Comparison of ENCODE assay signal across 20 cellular contexts in genomic region chr16:47065766-47066688, GRCh38.
DNase-seq lines count a peak whose midpoint lies in the region; ATAC-seq, FAIRE-seq and TF ChIP-seq lines count a peak whose summit lies in the region.
"Had no signal": no experiment of that assay in that cellular context is flagged by ENCODE, and none has a peak within 500 bp of the region (broad histone marks: within the 10 kb centered on the region; RNA-seq: fewer than 3 reads in every experiment).

No MANE protein-coding gene starts in this region.

- 0 out of 2 replicates have a peak overlapping the region, but pooled peaks have one; percentile 23 for H4K8ac ChIP-seq in H1 (ENCODE audit: extremely low read depth, insufficient read depth, low read length)

- H4K20me1 ChIP-seq in H1 (replicated peaks in 1 of 2; ENCODE audit: control insufficient read depth in 1 of 2, insufficient read depth in 2 of 2, low read length in 2 of 2) = no peaks in the 10 kb centered on the region

- no peaks in the 10 kb centered on the region for H3K79me1 ChIP-seq in H1 (ENCODE audit: low read depth, low read length)

- TF ChIP-seq EP300 in H1 (IDR thresholded peaks at IDR 0.05; ENCODE audit: borderline replicate concordance in 1 of 2, low read depth in 2 of 2, low read length in 2 of 2) = no peak

- H3K27ac ChIP-seq in H1 (ENCODE audit: low read depth, low read length) (no peak overlapping the region), thyroid gland (no peak overlapping the region)

- no peak for FAIRE-seq in H1 (lab: Jason Lieb, UNC)
- FAIRE-seq: RCC 7860 had no signal

- no peak overlapping the region for H2BK120ac ChIP-seq in H1 (replicated peaks; ENCODE audit: low read depth, low read length)

- no peak overlapping the region for H4K91ac ChIP-seq in H1 (replicated peaks; ENCODE audit: insufficient read length, low read length)

- no peak overlapping the region for H2BK12ac ChIP-seq in H1 (ENCODE audit: low read depth, low read length)

- peaks cover 9% of the 10 kb centered on the region for H3K27me3 Mint-ChIP-seq in osteocyte (ENCODE audit: unreplicated experiment)
- H3K27me3 Mint-ChIP-seq: CD4-positive, alpha-beta T cell had no signal

- H4K5ac ChIP-seq in H1 (ENCODE audit: insufficient read length, low read depth, low read length) = no peak overlapping the region

- TF ChIP-seq CTCF in H1 (IDR thresholded peaks at IDR 0.05; ENCODE audit: control extremely low read depth in 1 of 3, insufficient read depth in 1 of 3, low read depth in 1 of 3, low read length in 3 of 3) = no peak
- TF ChIP-seq CTCF in osteocyte (IDR thresholded peaks at IDR 0.05) = no peak
- no peak for TF ChIP-seq CTCF in thyroid gland (IDR thresholded peaks at IDR 0.05)

- no peak overlapping the region for H3K4me3 Mint-ChIP-seq in osteocyte (ENCODE audit: unreplicated experiment)
- H3K4me3 Mint-ChIP-seq: B cell; CD4-positive, alpha-beta T cell had no signal

- no peaks in the 10 kb centered on the region for H3K23me2 ChIP-seq in H1 (ENCODE audit: low read depth, low read length)

- H3K14ac ChIP-seq in H1 (ENCODE audit: insufficient read length) = no peak overlapping the region

- H3K56ac ChIP-seq in H1 (replicated peaks; ENCODE audit: insufficient read length, low read depth, low read length) = no peak overlapping the region

- no peak overlapping the region for H2AFZ ChIP-seq in H1 (ENCODE audit: low read length)

- H2BK20ac ChIP-seq in H1 (ENCODE audit: low read length) = no peak overlapping the region

- H3K9me3 ChIP-seq in H1 (ENCODE audit: insufficient read depth in 2 of 2, low read depth in 1 of 2, low read length in 1 of 2) = no peaks in the 10 kb centered on the region
- no peaks in the 10 kb centered on the region for H3K9me3 ChIP-seq in thyroid gland

- H2BK5ac ChIP-seq in H1 (ENCODE audit: low read depth, low read length) = no peak overlapping the region

- H3K36me3 Mint-ChIP-seq in osteocyte (ENCODE audit: unreplicated experiment) = no peaks in the 10 kb centered on the region

- POLR2A ChIA-PET in H1 (lab: Charles Lee; ENCODE audit: partially characterized antibody) = no interaction called here

- CTCF ChIA-PET in H1 (lab: Charles Lee; ENCODE audit: partially characterized antibody) = interaction anchor here (0.5 to 1.3 kb wide), 2 partner anchors 21 to 1592 kb away, joined by 3 read pairs; no protein-coding TSS in a partner anchor

- no peak overlapping the region for H3K27ac Mint-ChIP-seq in osteocyte (ENCODE audit: unreplicated experiment)
- H3K27ac Mint-ChIP-seq: B cell; CD4-positive, alpha-beta T cell had no signal

- no peak overlapping the region for H3K4ac ChIP-seq in H1 (replicated peaks; ENCODE audit: insufficient read length, low read depth, low read length)

- H3K18ac ChIP-seq in H1 (ENCODE audit: extremely low read depth, low read length) = no peak overlapping the region

- H3K9me3 Mint-ChIP-seq in osteocyte (ENCODE audit: unreplicated experiment) = no peaks in the 10 kb centered on the region

- H3K36me3 ChIP-seq in H1 (ENCODE audit: control insufficient read depth in 2 of 4, insufficient read depth in 4 of 4, low read length in 3 of 4) (no peaks in the 10 kb centered on the region), thyroid gland (no peaks in the 10 kb centered on the region)

- no peak overlapping the region for H3K23ac ChIP-seq in H1 (ENCODE audit: insufficient read length)

- H3K4me2 ChIP-seq in H1 (ENCODE audit: insufficient read depth in 1 of 2, low read depth in 2 of 2, low read length in 2 of 2) = no peak overlapping the region

- TF ChIP-seq RAD21 in H1 (IDR thresholded peaks at IDR 0.05 in 1 of 2, conservative IDR thresholded peaks at IDR 0.05 in 1 of 2; ENCODE audit: low read depth in 2 of 2, low read length in 2 of 2) = no peak

- 79% methylated on average over 12 of the region's 13 CpGs; no CpG with 5 or more reads in 1 of the 2 experiments for WGBS in H1 (ENCODE audit: extremely low coverage in 1 of 2, insufficient coverage in 1 of 2, insufficient read length in 1 of 2, insufficient replicate concordance in 2 of 2, low coverage in 1 of 2, low lambda C conversion rate in 2 of 2, missing lambda C conversion rate in 1 of 2), 2 experiments
- 46 to 48% methylated on average over 13 of the region's 13 CpGs for WGBS in thyroid gland, 2 donors

- no peak overlapping the region for H2AK5ac ChIP-seq in H1 (ENCODE audit: low read depth, low read length)

- H3K27me3 ChIP-seq in H1 (replicated peaks in 1 of 4; ENCODE audit: control insufficient read depth in 3 of 4, extremely low read depth in 1 of 4, insufficient read depth in 3 of 4, low read length in 3 of 4) (no peaks in the 10 kb centered on the region), thyroid gland (no peaks in the 10 kb centered on the region)

- no peak overlapping the region for H2BK15ac ChIP-seq in H1 (ENCODE audit: low read length)

- no peaks in the 10 kb centered on the region for H3K79me2 ChIP-seq in H1 (ENCODE audit: control insufficient read depth in 1 of 2, insufficient read depth in 2 of 2, low read length in 2 of 2)

- TF ChIP-seq POLR2A in H1 (IDR thresholded peaks at IDR 0.05; ENCODE audit: control extremely low read depth in 1 of 2, low read depth in 2 of 2, low read length in 2 of 2) = no peak
- no peak for TF ChIP-seq POLR2A in thyroid gland (IDR thresholded peaks at IDR 0.05)

- DNase-seq in ELF-1 (ENCODE audit: low read depth, low spot score) = peak; percentile 57
- DNase-seq in NCI-H146 (lab: John Stamatoyannopoulos, UW) = peak; percentile 71
- DNase-seq in H1 (ENCODE audit: low read depth in 1 of 2, low spot score in 2 of 2) = peak in 1 of 2 experiments; percentile 33
- peak; percentile 64 for DNase-seq in osteocyte (ENCODE audit: extremely low spot score, unreplicated experiment)
- no peak for DNase-seq in thyroid gland
- no peak for DNase-seq in amygdala (lab: John Stamatoyannopoulos, UW)
- DNase-seq in stimulated activated CD4-positive, alpha-beta T cell treated with anti-CD3 and anti-CD28 coated beads, Interleukin-1b, Interleukin-23, amount 100 ng/mL, for 48 hours = no peak
- DNase-seq: CD4-positive, alpha-beta T cell; DMS79 treated with DMSO at 0.1 percent for 48 hours; GDM1; GOT3; Kasumi-1; NCI-H1105 treated with DMSO at 0.1 percent for 48 hours; NCI-H2081 treated with DMSO at 0.1 percent for 48 hours; NCI-H345; NCI-H526 treated with DMSO at 0.1 percent for 48 hours; SHP77 treated with DMSO at 0.1 percent for 48 hours had no signal

- no peak overlapping the region for H3K9ac ChIP-seq in H1 (replicated peaks in 1 of 4; ENCODE audit: extremely low read depth in 1 of 4, low read depth in 3 of 4, low read length in 3 of 4)

- H3K4me1 ChIP-seq in H1 (replicated peaks in 1 of 4; ENCODE audit: control insufficient read depth in 3 of 4, insufficient read depth in 4 of 4, low read length in 3 of 4) (0 out of 7 replicates have a peak, but pooled peaks cover 0 to 3% (median 0%) of the 10 kb centered on the region in 4 experiments), thyroid gland (no peaks in the 10 kb centered on the region)

- no peaks in the 10 kb centered on the region for H3K4me1 Mint-ChIP-seq in osteocyte (ENCODE audit: unreplicated experiment)

- H3K4me3 ChIP-seq in H1 (ENCODE audit: extremely low read depth in 1 of 4, insufficient read depth in 2 of 4, low read depth in 3 of 4, low read length in 4 of 4) = no peak overlapping the region
- H3K4me3 ChIP-seq in thyroid gland (replicated peaks in 1 of 3) = no peak overlapping the region

- no peak for ATAC-seq in GM18867 (IDR thresholded peaks at IDR 0.05; ENCODE audit: unreplicated experiment)

- intact Hi-C loops in thyroid gland (cut with DNase I) = no loop called here

TF ChIP-seq in H1, 55 proteins besides CTCF, POLR2A, EP300 and RAD21:
- no peak for TF ChIP-seq HDAC2 (IDR thresholded peaks at IDR 0.05; ENCODE audit: borderline replicate concordance in 1 of 2, low read depth in 2 of 2, low read length in 2 of 2)
- TF ChIP-seq CTBP2 (IDR thresholded peaks at IDR 0.05; ENCODE audit: borderline replicate concordance, insufficient read depth, insufficient read length, low read length) = no peak
- no peak for TF ChIP-seq CEBPB (IDR thresholded peaks at IDR 0.05; ENCODE audit: low read depth, low read length)

Comparison
In these comparisons a context has a peak if more than half of its experiments do, and no peak if none do; other contexts are left out.
1. DNase-seq: peak in ELF-1 (single experiment), NCI-H146 (single experiment) and osteocyte (single experiment); none in thyroid gland (0 of 2), amygdala (0 of 56) and stimulated activated CD4-positive, alpha-beta T cell treated with anti-CD3 and anti-CD28 coated beads, Interleukin-1b, Interleukin-23, amount 100 ng/mL, for 48 hours (single experiment).